In genomic region chr1:46133181-46133658, GRCh38 we compare ENCODE assay signal across 8 cellular contexts. TPM values are rescaled to one million over a fixed set of nuclear protein-coding genes. Genes with fewer than 3 reads are reported as not detected.
A peak's percentile ranks its signal among the peaks of the same experiment; 100 is the strongest.
DNase-seq lines count a peak whose midpoint lies in the region; ATAC-seq and TF ChIP-seq lines count a peak whose summit lies in the region.

No MANE protein-coding gene starts in this region.

- H4K20me1 ChIP-seq in neural cell (ENCODE audit: insufficient read depth) = peaks cover 9% of the 10 kb centered on the region

- ATAC-seq in GM18909 (IDR thresholded peaks at IDR 0.05; ENCODE audit: poor library complexity, unreplicated experiment) (peak; percentile 61), HG03064 (IDR thresholded peaks at IDR 0.05; ENCODE audit: low read depth, unreplicated experiment) (peak; percentile 53)

- peak in 1 of 6 experiments; percentile 4 for TF ChIP-seq CTCF in Peyer's patch (IDR thresholded peaks at IDR 0.05)
- TF ChIP-seq CTCF in neural cell (IDR thresholded peaks at IDR 0.05; ENCODE audit: poor library complexity, severe bottlenecking) = no peak

- H3K4me3 ChIP-seq in Peyer's patch (peak overlapping the region; percentile 56 to 72 (median 68)), neural cell (ENCODE audit: low read length) (peak overlapping the region; percentile 83)

- no peaks in the 10 kb centered on the region for H3K27me3 ChIP-seq in Peyer's patch
- no peaks in the 10 kb centered on the region for H3K27me3 ChIP-seq in neural cell (ENCODE audit: insufficient read depth, low read depth, low read length)

- peak overlapping the region; percentile 68 for H3K4me2 ChIP-seq in neural cell (ENCODE audit: low read length)

- H3K4me1 ChIP-seq in Peyer's patch = peaks cover 0 to 10% (median 2%) of the 10 kb centered on the region in 4 donors

- TF ChIP-seq POLR2A in Peyer's patch (IDR thresholded peaks at IDR 0.05) = no peak

- peak overlapping the region; percentile 98 for H3K9ac ChIP-seq in neural cell (ENCODE audit: low read length)

- H3F3A ChIP-seq in neural cell (ENCODE audit: insufficient read depth, low read length, poor library complexity, severe bottlenecking) = peaks cover 5% of the 10 kb centered on the region

- TF ChIP-seq RAD21 in neural cell (conservative IDR thresholded peaks at IDR 0.05) = peak; percentile 34

- no peaks in the 10 kb centered on the region for H3K9me2 ChIP-seq in neural cell (ENCODE audit: insufficient read depth, low read length)

- H3K79me2 ChIP-seq in neural cell (replicated peaks; ENCODE audit: insufficient read depth, low read length) = peaks cover 40% of the 10 kb centered on the region

- H3K27ac ChIP-seq in Peyer's patch (peak overlapping the region; percentile 66 to 96 (median 75)), epithelial cell of prostate (peak overlapping the region; percentile 91), neural cell (ENCODE audit: low read length) (peak overlapping the region; percentile 98)

- H3K36me3 ChIP-seq in Peyer's patch (no peaks in the 10 kb centered on the region), neural cell (ENCODE audit: insufficient read depth, low read length) (no peaks in the 10 kb centered on the region)

- peak overlapping the region; percentile 25 for H2AFZ ChIP-seq in neural cell (ENCODE audit: low read depth, low read length)

- DNase-seq in COLO829 (ENCODE audit: low spot score) (peak; percentile 51), Peyer's patch (peak in 1 of 3 donors; percentile 56), epithelial cell of prostate (ENCODE audit: low read depth, low spot score) (no peak), dedifferentiated amniotic fluid mesenchymal stem cell (ENCODE audit: extremely low spot score) (no peak)
- DNase-seq in stimulated activated CD4-positive, alpha-beta T cell treated with anti-CD3 and anti-CD28 coated beads, Interleukin-12 subunit alpha, Interleukin-12 subunit beta, amount 100 ng/mL, for 4 hours = no peak

- no peaks in the 10 kb centered on the region for H3K9me3 ChIP-seq in Peyer's patch
- H3K9me3 ChIP-seq in neural cell (ENCODE audit: low read length) = no peaks in the 10 kb centered on the region

- TF ChIP-seq EP300 in neural cell (conservative IDR thresholded peaks at IDR 0.05; ENCODE audit: poor library complexity, severe bottlenecking) = peak; percentile 91

TF ChIP-seq in neural cell, 6 proteins besides CTCF, POLR2A, EP300 and RAD21:
- TF ChIP-seq POLR2AphosphoS5 (IDR thresholded peaks at IDR 0.05) (peak; percentile 86), REST (IDR thresholded peaks at IDR 0.05; ENCODE audit: borderline replicate concordance) (peak; percentile 83), MXI1 (conservative IDR thresholded peaks at IDR 0.05; ENCODE audit: poor library complexity, severe bottlenecking) (no peak), SMC3 (conservative IDR thresholded peaks at IDR 0.05; ENCODE audit: poor library complexity) (peak; percentile 55), TAF1 (IDR thresholded peaks at IDR 0.05; ENCODE audit: low read depth) (peak; percentile 7), EZH2 (IDR thresholded peaks at IDR 0.05; ENCODE audit: borderline replicate concordance, insufficient read depth, low read length, poor library complexity, severe bottlenecking) (no peak)

RNA-seq across cellular contexts. Expression of gene PIK3R3, which starts 0.8 kb away (rescaled TPM):
- 10 to 100 TPM in 1 of 4 donors, 1 to 10 TPM in 3; 2.8 to 12.4 (median 6.4) TPM for total RNA-seq in Peyer's patch
- polyA plus RNA-seq in neural cell = 119 and 125 TPM in 2 replicates
- polyA minus RNA-seq in neural cell = 282 and 322 TPM in 2 replicates

RNA-seq across cellular contexts. Expression of gene TSPAN1, which starts 41.7 kb away (rescaled TPM):
- 100 to 1,000 TPM in 3 of 4 donors, 1 to 10 TPM in 1; 4.1 to 229 (median 192) TPM for total RNA-seq in Peyer's patch
- 0.62 and 0.96 TPM in 2 replicates for polyA plus RNA-seq in neural cell
- polyA minus RNA-seq in neural cell = not detected in 2 replicates

RNA-seq across cellular contexts. Expression of gene P3R3URF, which starts 43.1 kb away (rescaled TPM):
- not detected for total RNA-seq in Peyer's patch
- polyA plus RNA-seq in neural cell = not detected in 2 replicates
- not detected in 2 replicates for polyA minus RNA-seq in neural cell
